In the genomic region with DNA sequence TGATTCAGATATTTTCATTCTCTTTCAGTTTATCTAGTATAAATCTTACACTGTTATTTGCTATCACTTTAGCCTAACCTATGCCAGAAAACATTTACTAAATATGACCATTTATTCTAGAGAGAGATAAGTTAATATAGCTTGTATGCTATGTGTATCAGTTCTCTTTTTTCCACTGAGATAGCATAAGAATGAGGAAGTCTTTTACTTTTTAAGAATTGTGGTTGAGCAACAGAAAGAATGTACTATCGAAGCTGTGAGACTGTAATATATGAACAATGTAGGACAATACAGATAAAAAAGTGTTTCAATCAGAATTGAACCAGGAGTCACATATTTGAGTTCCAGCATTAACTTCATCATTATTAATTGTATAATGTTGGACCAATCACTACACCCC, we compare ENCODE assay signal across 11 cellular contexts.
"Had no signal": no experiment of that assay in that cellular context is flagged by ENCODE, and none has a peak within 500 bp of the region (broad histone marks: within the 10 kb centered on the region; RNA-seq: fewer than 3 reads in every experiment).

No MANE protein-coding gene starts in this region.

- H3K4me1 ChIP-seq: colonic mucosa, foreskin keratinocyte, right atrium auricular region, thyroid gland had no signal

- H3K9me3 ChIP-seq: colonic mucosa, thyroid gland had no signal

- H3K4me3 ChIP-seq: colonic mucosa, right atrium auricular region, thyroid gland had no signal

- H3K27me3 ChIP-seq: colonic mucosa, right atrium auricular region, thyroid gland had no signal

- H3K27ac ChIP-seq: colonic mucosa, foreskin keratinocyte, right atrium auricular region, thyroid gland had no signal

- ATAC-seq: activated CD8-positive, alpha-beta T cell treated with anti-CD3 and anti-CD28 coated beads for 36 hours; foreskin keratinocyte; left colon; naive thymus-derived CD4-positive, alpha-beta T cell had no signal

- DNase-seq: activated CD4-positive, alpha-beta T cell treated with anti-CD3 and anti-CD28 coated beads for 4 hours; activated CD8-positive, alpha-beta memory T cell treated with anti-CD3 and anti-CD28 coated beads, Interleukin-2, amount 50 U/mL, for 4 hours; activated CD8-positive, alpha-beta T cell treated with anti-CD3 and anti-CD28 coated beads for 36 hours; activated naive CD4-positive, alpha-beta T cell; colonic mucosa; foreskin keratinocyte; left colon; naive thymus-derived CD4-positive, alpha-beta T cell; small intestine; thyroid gland had no signal

- H3K36me3 ChIP-seq: colonic mucosa, right atrium auricular region, thyroid gland had no signal
